In genomic region chr12:66533767-66534166, GRCh38 we compare ENCODE assay signal across 26 cellular contexts.
"Had no signal": no experiment of that assay in that cellular context is flagged by ENCODE, and none has a peak within 500 bp of the region (broad histone marks: within the 10 kb centered on the region; RNA-seq: fewer than 3 reads in every experiment).

No MANE protein-coding gene starts in this region.

- FAIRE-seq: HepG2, RCC 7860 had no signal

- H3K4me3 ChIP-seq: SJSA1, SK-N-MC had no signal

- H3K4me1 ChIP-seq: SJSA1 had no signal

- H3K36me3 ChIP-seq: SJSA1 had no signal

- H3K9me3 ChIP-seq: SJSA1 had no signal

- DNase-seq: IMR-90; Kasumi-1; KG1; MM.1S; NCI-H1105; NCI-H1417; NCI-H1436 treated with DMSO at 0.1 percent for 48 hours; NCI-H1694; NCI-H187 treated with DMSO at 0.1 percent for 48 hours; NCI-H2081; NCI-H2107; NCI-H2227 treated with DMSO at 0.1 percent for 48 hours; NCI-H446; NCI-H510A; NCI-H524 treated with DMSO at 0.1 percent for 48 hours; NCI-H69; NCI-H774; NK-92 treated with Interleukin-12 subunit alpha and Interleukin-12 subunit beta, amount 100 ng/mL, for 24 hours; Right ventricle myocardium superior; RPMI8226; SIG-M5; T-helper 2 cell had no signal

- ATAC-seq: HepG2 had no signal

- H3K27me3 ChIP-seq: SJSA1 had no signal

- H3K27ac ChIP-seq: SJSA1, SK-N-MC had no signal
